In the genomic region with DNA sequence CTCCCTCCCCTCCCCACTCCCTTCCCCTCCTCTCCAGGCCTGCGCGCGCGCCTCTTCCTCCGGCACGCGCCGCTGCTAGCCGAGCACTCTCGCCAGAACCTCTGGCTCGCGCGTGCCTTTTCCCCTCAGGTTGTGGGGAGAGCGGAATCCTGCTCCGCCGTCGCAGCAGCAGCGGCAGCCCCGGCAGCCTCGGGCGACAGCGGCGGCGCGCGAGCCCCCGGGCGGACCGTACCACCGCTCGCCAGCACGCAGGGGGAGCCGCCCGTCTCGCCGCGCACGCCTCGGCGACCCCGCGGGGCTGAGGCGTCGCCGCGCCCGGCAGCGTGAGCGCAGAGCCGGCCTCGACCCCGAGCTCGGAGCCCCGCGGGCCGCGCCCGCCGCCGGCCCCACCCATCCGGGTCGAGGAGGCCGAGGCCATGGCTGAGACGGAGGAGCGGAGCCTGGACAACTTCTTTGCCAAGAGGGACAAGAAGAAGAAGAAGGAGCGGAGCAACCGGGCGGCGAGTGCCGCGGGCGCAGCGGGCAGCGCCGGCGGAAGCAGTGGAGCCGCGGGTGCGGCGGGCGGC, we compare ENCODE assay signal across 8 cellular contexts. TPM values are rescaled to one million over a fixed set of nuclear protein-coding genes. Genes with fewer than 3 reads are reported as not detected.
DNase-seq lines count a peak whose midpoint lies in the region; ATAC-seq and TF ChIP-seq lines count a peak whose summit lies in the region.

A gene with protein sequence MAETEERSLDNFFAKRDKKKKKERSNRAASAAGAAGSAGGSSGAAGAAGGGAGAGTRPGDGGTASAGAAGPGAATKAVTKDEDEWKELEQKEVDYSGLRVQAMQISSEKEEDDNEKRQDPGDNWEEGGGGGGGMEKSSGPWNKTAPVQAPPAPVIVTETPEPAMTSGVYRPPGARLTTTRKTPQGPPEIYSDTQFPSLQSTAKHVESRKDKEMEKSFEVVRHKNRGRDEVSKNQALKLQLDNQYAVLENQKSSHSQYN (plus strand): TSS at position 58 of the 566 bp plus-strand sequence. CDS start 359 bp downstream, at position 417.

- peaks cover 12% of the 10 kb centered on the region for H3K36me3 ChIP-seq in CD8-positive, alpha-beta T cell (ENCODE audit: insufficient read depth, low read length)
- peaks cover 0 to 35% of the 10 kb centered on the region in 2 donors for H3K36me3 ChIP-seq in left lung

- peaks cover 44% of the 10 kb centered on the region for H3K4me1 ChIP-seq in CD8-positive, alpha-beta T cell (ENCODE audit: insufficient read depth, low read length)
- H3K4me1 ChIP-seq in left lung: peaks cover 42 to 77% of the 10 kb centered on the region in 2 donors

- H3K36me3 Mint-ChIP-seq in CD8-positive, alpha-beta T cell: peaks cover 42% of the 10 kb centered on the region
- H3K36me3 Mint-ChIP-seq in MCF 10A (ENCODE audit: insufficient read depth, unreplicated experiment): peaks cover 43% of the 10 kb centered on the region

- H3K27me3 Mint-ChIP-seq in CD8-positive, alpha-beta T cell (ENCODE audit: low read depth): no peaks in the 10 kb centered on the region
- no peaks in the 10 kb centered on the region for H3K27me3 Mint-ChIP-seq in MCF 10A (ENCODE audit: insufficient read depth, unreplicated experiment)

- intact Hi-C loops in CD8-positive, alpha-beta T cell (cut with DNase I, micrococcal nuclease): loop anchor here (1.0 to 5.0 kb wide), 13 partner anchors 66 to 1156 kb away; a partner anchor contains a TSS
- intact Hi-C loops in MCF 10A (cut with micrococcal nuclease) (loop anchor here (2.0 to 10.0 kb wide), 2 partner anchors 37 to 231 kb away; a partner anchor contains a TSS), left lung (cut with DNase I) (no loop called here)

- no peak for DNase-seq in CD8-positive, alpha-beta T cell
- no peak for DNase-seq in HT1080 (ENCODE audit: low read depth)
- no peak for DNase-seq in MCF 10A (ENCODE audit: unreplicated experiment)
- no peak for DNase-seq in left lung
- no peak for DNase-seq in HUDEP-2 (lab: John Stamatoyannopoulos, UW; ENCODE audit: unreplicated experiment in 76 of 76)
- no peak for DNase-seq in COLO829 (ENCODE audit: low spot score)

- peak within 1 kb of the TSS; percentile 97 for H3K4me3 Mint-ChIP-seq in CD8-positive, alpha-beta T cell
- peak within 1 kb of the TSS; percentile 91 for H3K4me3 Mint-ChIP-seq in MCF 10A (ENCODE audit: unreplicated experiment)

- POLR2A ChIA-PET in CD8-positive, alpha-beta T cell (lab: Charles Lee): interaction anchor here (1.0 to 4.8 kb wide), 9 partner anchors 11 to 912 kb away, joined by 3 to 72 read pairs (median 4); a partner anchor contains a TSS
- POLR2A ChIA-PET in MCF 10A (lab: Yijun Ruan, JAX): interaction anchor here (0.6 to 4.2 kb wide), 22 partner anchors 9 to 912 kb away, joined by 3 to 57 read pairs (median 4); a partner anchor contains a TSS

- no peak for TF ChIP-seq CTCF in CD8-positive, alpha-beta T cell (IDR thresholded peaks at IDR 0.05)
- TF ChIP-seq CTCF in MCF 10A (IDR thresholded peaks at IDR 0.05; ENCODE audit: unreplicated experiment): no peak
- no peak for TF ChIP-seq CTCF in left lung (IDR thresholded peaks at IDR 0.05)

- peaks cover 63% of the 10 kb centered on the region for H3K4me1 Mint-ChIP-seq in CD8-positive, alpha-beta T cell (ENCODE audit: low read depth)
- peaks cover 30% of the 10 kb centered on the region for H3K4me1 Mint-ChIP-seq in MCF 10A (ENCODE audit: insufficient read depth, unreplicated experiment)

- peak within 1 kb of the TSS; percentile 84 for H3K4me3 ChIP-seq in CD8-positive, alpha-beta T cell (ENCODE audit: low read depth, low read length)
- peak within 1 kb of the TSS; percentile 70 to 72 for H3K4me3 ChIP-seq in left lung

- H3K27ac ChIP-seq in CD8-positive, alpha-beta T cell (ENCODE audit: low read depth, low read length): peak within 1 kb of the TSS; percentile 91
- H3K27ac ChIP-seq in left lung (peak within 1 kb of the TSS; percentile 95 to 97), temporal lobe (ENCODE audit: low read depth, low read length) (peak within 1 kb of the TSS; percentile 84)

- no peaks in the 10 kb centered on the region for H3K9me3 Mint-ChIP-seq in CD8-positive, alpha-beta T cell
- H3K9me3 Mint-ChIP-seq in MCF 10A (ENCODE audit: unreplicated experiment): no peaks in the 10 kb centered on the region

- BruUV-seq in MCF 10A (replicated peaks; lab: Mats Ljungman, UMichigan): no TSS peak

- H3K9me3 ChIP-seq in CD8-positive, alpha-beta T cell (ENCODE audit: low read length): no peaks in the 10 kb centered on the region
- no peaks in the 10 kb centered on the region for H3K9me3 ChIP-seq in left lung

- H3K27ac Mint-ChIP-seq in CD8-positive, alpha-beta T cell: peak within 1 kb of the TSS; percentile 99
- peak within 1 kb of the TSS; percentile 91 for H3K27ac Mint-ChIP-seq in MCF 10A (ENCODE audit: low read depth, unreplicated experiment)

- CTCF ChIA-PET in CD8-positive, alpha-beta T cell (lab: Charles Lee): interaction anchor here (1.0 to 12.0 kb wide), 4 partner anchors 72 to 125 kb away, joined by 3 to 110 read pairs (median 4); no protein-coding TSS in a partner anchor
- CTCF ChIA-PET in MCF 10A (lab: Yijun Ruan, JAX): interaction anchor here (0.5 to 6.5 kb wide), 6 partner anchors 87 to 887 kb away, joined by 3 to 86 read pairs (median 4); no protein-coding TSS in a partner anchor

- ATAC-seq in CD8-positive, alpha-beta T cell: peak; percentile 43
- ATAC-seq in GM21390 (IDR thresholded peaks at IDR 0.05; ENCODE audit: unreplicated experiment) (peak; percentile 22), left lung (peak; percentile 6)

- no peaks in the 10 kb centered on the region for H3K27me3 ChIP-seq in CD8-positive, alpha-beta T cell (ENCODE audit: insufficient read depth, low read length)
- no peaks in the 10 kb centered on the region for H3K27me3 ChIP-seq in left lung

RNA-seq across cellular contexts. Expression of the gene that starts here (rescaled TPM):
- total RNA-seq in CD8-positive, alpha-beta T cell: 100 to 1,000 TPM; 296 to 307 TPM
- total RNA-seq in HT1080 (2014; rRNA removed; shearing (Covaris generic)): 224 and 227 TPM in 2 replicates
- polyA plus RNA-seq in HT1080 (2015; cell fraction: cytosol; rRNA removed): 187 and 235 TPM in 2 replicates
- polyA plus RNA-seq in HT1080 (2015; cell fraction: nucleus; rRNA removed): 142 and 154 TPM in 2 replicates
- 278 and 309 TPM in 2 replicates for total RNA-seq in MCF 10A (2022)
- total RNA-seq in left lung: 100 to 1,000 TPM; 162 to 173 TPM
- total RNA-seq in temporal lobe: 89.2 TPM

Comparison
In these comparisons a context has a peak if more than half of its experiments do, and no peak if none do; other contexts are left out.
1. intact Hi-C loops: an anchor here in CD8-positive, alpha-beta T cell (1.0 to 5.0 kb wide) and MCF 10A (2.0 to 10.0 kb wide); none called in left lung.